In the genomic region with DNA sequence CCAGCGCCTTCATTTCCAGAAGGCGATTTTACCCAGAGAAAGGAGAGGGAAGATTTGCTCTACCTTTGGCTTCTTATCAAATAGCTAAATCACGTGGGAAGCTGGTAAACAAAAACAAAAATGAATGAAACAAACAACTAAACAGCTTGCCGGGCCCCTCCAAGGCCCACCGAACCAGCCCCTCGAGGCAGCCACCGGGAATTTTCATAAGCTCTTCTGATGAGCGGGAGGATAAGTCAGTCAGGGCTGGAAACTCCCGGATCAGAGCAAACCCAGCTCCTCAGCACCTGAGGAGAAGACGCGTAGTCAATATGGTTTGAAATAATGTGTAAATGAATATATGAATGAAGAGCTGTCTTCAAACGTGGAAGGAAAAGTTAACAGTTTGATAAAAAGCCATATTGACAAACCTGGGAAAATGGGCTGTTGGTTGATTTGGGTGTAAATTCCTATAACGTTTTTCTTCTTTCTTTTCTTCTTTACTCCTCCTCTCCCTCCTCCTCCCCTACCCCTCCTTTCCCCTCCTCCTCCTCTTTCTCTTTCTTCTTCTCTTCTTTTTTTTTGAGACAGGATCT, we compare ENCODE assay signal across 1 cellular context.
TF ChIP-seq lines count a peak whose summit lies in the region.

No MANE protein-coding gene starts in this region.

TF ChIP-seq in GM12878, 131 proteins besides CTCF, POLR2A, EP300 and RAD21:
- TF ChIP-seq ZZZ3 (IDR thresholded peaks at IDR 0.05; ENCODE audit: control insufficient read depth, insufficient read length, low read depth), result no peak
- no peak for TF ChIP-seq ZNF592 (IDR thresholded peaks at IDR 0.05)
- no peak for TF ChIP-seq CEBPB (IDR thresholded peaks at IDR 0.05; ENCODE audit: borderline replicate concordance in 1 of 2, low read depth in 2 of 2, low read length in 2 of 2)
- TF ChIP-seq CREB1 (IDR thresholded peaks at IDR 0.05; ENCODE audit: low read depth), result no peak
- TF ChIP-seq, protein P1, sequence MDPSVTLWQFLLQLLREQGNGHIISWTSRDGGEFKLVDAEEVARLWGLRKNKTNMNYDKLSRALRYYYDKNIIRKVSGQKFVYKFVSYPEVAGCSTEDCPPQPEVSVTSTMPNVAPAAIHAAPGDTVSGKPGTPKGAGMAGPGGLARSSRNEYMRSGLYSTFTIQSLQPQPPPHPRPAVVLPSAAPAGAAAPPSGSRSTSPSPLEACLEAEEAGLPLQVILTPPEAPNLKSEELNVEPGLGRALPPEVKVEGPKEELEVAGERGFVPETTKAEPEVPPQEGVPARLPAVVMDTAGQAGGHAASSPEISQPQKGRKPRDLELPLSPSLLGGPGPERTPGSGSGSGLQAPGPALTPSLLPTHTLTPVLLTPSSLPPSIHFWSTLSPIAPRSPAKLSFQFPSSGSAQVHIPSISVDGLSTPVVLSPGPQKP (IDR thresholded peaks at IDR 0.05; ENCODE audit: low read depth, low read length), result no peak
- TF ChIP-seq BRCA1 (IDR thresholded peaks at IDR 0.05; ENCODE audit: low read depth, low read length), result no peak
- TF ChIP-seq RAD51 (IDR thresholded peaks at IDR 0.05), result 0 out of 2 replicates have a peak, but pooled peaks have one; percentile 10
- TF ChIP-seq, protein P2, sequence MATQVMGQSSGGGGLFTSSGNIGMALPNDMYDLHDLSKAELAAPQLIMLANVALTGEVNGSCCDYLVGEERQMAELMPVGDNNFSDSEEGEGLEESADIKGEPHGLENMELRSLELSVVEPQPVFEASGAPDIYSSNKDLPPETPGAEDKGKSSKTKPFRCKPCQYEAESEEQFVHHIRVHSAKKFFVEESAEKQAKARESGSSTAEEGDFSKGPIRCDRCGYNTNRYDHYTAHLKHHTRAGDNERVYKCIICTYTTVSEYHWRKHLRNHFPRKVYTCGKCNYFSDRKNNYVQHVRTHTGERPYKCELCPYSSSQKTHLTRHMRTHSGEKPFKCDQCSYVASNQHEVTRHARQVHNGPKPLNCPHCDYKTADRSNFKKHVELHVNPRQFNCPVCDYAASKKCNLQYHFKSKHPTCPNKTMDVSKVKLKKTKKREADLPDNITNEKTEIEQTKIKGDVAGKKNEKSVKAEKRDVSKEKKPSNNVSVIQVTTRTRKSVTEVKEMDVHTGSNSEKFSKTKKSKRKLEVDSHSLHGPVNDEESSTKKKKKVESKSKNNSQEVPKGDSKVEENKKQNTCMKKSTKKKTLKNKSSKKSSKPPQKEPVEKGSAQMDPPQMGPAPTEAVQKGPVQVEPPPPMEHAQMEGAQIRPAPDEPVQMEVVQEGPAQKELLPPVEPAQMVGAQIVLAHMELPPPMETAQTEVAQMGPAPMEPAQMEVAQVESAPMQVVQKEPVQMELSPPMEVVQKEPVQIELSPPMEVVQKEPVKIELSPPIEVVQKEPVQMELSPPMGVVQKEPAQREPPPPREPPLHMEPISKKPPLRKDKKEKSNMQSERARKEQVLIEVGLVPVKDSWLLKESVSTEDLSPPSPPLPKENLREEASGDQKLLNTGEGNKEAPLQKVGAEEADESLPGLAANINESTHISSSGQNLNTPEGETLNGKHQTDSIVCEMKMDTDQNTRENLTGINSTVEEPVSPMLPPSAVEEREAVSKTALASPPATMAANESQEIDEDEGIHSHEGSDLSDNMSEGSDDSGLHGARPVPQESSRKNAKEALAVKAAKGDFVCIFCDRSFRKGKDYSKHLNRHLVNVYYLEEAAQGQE (IDR thresholded peaks at IDR 0.05; ENCODE audit: low read depth, low read length), result no peak
- TF ChIP-seq FOXM1 (IDR thresholded peaks at IDR 0.05; ENCODE audit: low read depth, low read length), result no peak
- 0 out of 4 replicates have a peak, but pooled peaks of 1 of the 2 experiments have one; percentile 5 for TF ChIP-seq BHLHE40 (IDR thresholded peaks at IDR 0.05; ENCODE audit: borderline replicate concordance in 1 of 2, low read depth in 2 of 2, low read length in 1 of 2)
- TF ChIP-seq SPI1 (IDR thresholded peaks at IDR 0.05; ENCODE audit: borderline replicate concordance, insufficient read depth, low read depth, low read length), result no peak
- TF ChIP-seq CHD4 (IDR thresholded peaks at IDR 0.05), result no peak
- no peak for TF ChIP-seq RCOR1 (conservative IDR thresholded peaks at IDR 0.05; ENCODE audit: low read depth, low read length)
